1 cellular context compared by ENCODE assay signal in genomic region chr11:19980957-19981669, GRCh38.
TF ChIP-seq lines count a peak whose summit lies in the region.

No MANE protein-coding gene starts in this region.

TF ChIP-seq in HepG2, 621 proteins besides CTCF, POLR2A, EP300 and RAD21 (continued from another document):
- peak; percentile 26; the same call in 1 of the 2 replicates for TF ChIP-seq ZNF687 (CRISPR knock-in tag; IDR thresholded peaks at IDR 0.05)
- no peak for TF ChIP-seq HMG20B (CRISPR knock-in tag; conservative IDR thresholded peaks at IDR 0.05)
- peak; percentile 29; the same call in 1 of the 2 replicates for TF ChIP-seq ZBTB38 (CRISPR knock-in tag; IDR thresholded peaks at IDR 0.05)
- no peak for TF ChIP-seq CBX5 (CRISPR knock-in tag; IDR thresholded peaks at IDR 0.05; ENCODE audit: borderline replicate concordance)
- TF ChIP-seq SOX13 (IDR thresholded peaks at IDR 0.05) = no peak
- no peak for TF ChIP-seq SOX13 (CRISPR knock-in tag; conservative IDR thresholded peaks at IDR 0.05 in 1 of 2, IDR thresholded peaks at IDR 0.05 in 1 of 2)
- TF ChIP-seq NFKB2 (CRISPR knock-in tag; IDR thresholded peaks at IDR 0.05; ENCODE audit: borderline replicate concordance) = no peak
- TF ChIP-seq ATAD3A (CRISPR knock-in tag; IDR thresholded peaks at IDR 0.05) = no peak
- TF ChIP-seq DBP (CRISPR knock-in tag; IDR thresholded peaks at IDR 0.05; ENCODE audit: not compliant biosample characterization) = no peak
- TF ChIP-seq SAP130 (CRISPR knock-in tag; IDR thresholded peaks at IDR 0.05; ENCODE audit: low read depth) = no peak
- 0 out of 2 replicates have a peak, but pooled peaks have one; percentile 38 for TF ChIP-seq ZNF501 (CRISPR knock-in tag; IDR thresholded peaks at IDR 0.05)
- no peak for TF ChIP-seq SALL2 (CRISPR knock-in tag; IDR thresholded peaks at IDR 0.05)
